2 cellular contexts compared by ENCODE assay signal in genomic region chr4:739569-739968, GRCh38.
TF ChIP-seq lines count a peak whose summit lies in the region.

No MANE protein-coding gene starts in this region.

TF ChIP-seq in HepG2, 621 proteins besides CTCF, POLR2A, EP300 and RAD21:
- TF ChIP-seq ZNF574 (CRISPR knock-in tag; IDR thresholded peaks at IDR 0.05): no peak
- no peak for TF ChIP-seq PRPF4 (IDR thresholded peaks at IDR 0.05; ENCODE audit: low read depth, low read length, poor library complexity, severe bottlenecking)
- peak; percentile 51 for TF ChIP-seq RBM22 (optimal IDR thresholded peaks at IDR 0.05; ENCODE audit: low read length)

TF ChIP-seq in K562, 482 proteins besides CTCF, POLR2A, EP300 and RAD21:
- TF ChIP-seq JUN (IDR thresholded peaks at IDR 0.05; ENCODE audit: borderline replicate concordance, low read depth, low read length) (no peak), JUN (CRISPR knock-in tag; IDR thresholded peaks at IDR 0.05; ENCODE audit: borderline replicate concordance) (no peak), POLR2G (IDR thresholded peaks at IDR 0.05; ENCODE audit: low read depth, low read length) (peak; percentile 30; the same call in 1 of the 2 replicates), E2F3 (CRISPR knock-in tag; IDR thresholded peaks at IDR 0.05) (no peak), ZNF239 (CRISPR knock-in tag; IDR thresholded peaks at IDR 0.05) (no peak)
